ENCODE assay signal across 1 cellular context in genomic region chr1:154982897-154983648, GRCh38.
TF ChIP-seq lines count a peak whose summit lies in the region.

Gene FLAD1, plus strand, starts transcription at chr1:154983344. Its CDS starts 351 bp downstream, at chr1:154983695.

TF ChIP-seq in HepG2, 621 proteins besides CTCF, POLR2A, EP300 and RAD21 (continued from another document and continues in another):
- TF ChIP-seq DZIP1 (CRISPR knock-in tag; IDR thresholded peaks at IDR 0.05) (no peak), RARA (CRISPR knock-in tag; IDR thresholded peaks at IDR 0.05) (no peak), ZSCAN9 (CRISPR knock-in tag; IDR thresholded peaks at IDR 0.05; ENCODE audit: borderline replicate concordance) (peak; percentile 29; the same call in 1 of the 2 replicates), NR3C1 (CRISPR knock-in tag; IDR thresholded peaks at IDR 0.05) (no peak), HNF1B (CRISPR knock-in tag; IDR thresholded peaks at IDR 0.05) (peak; percentile 72; the same call in 1 of the 2 replicates), HMGXB3 (CRISPR knock-in tag; IDR thresholded peaks at IDR 0.05; ENCODE audit: borderline replicate concordance) (peak; percentile 44; the same call in 1 of the 2 replicates), ZNF468 (CRISPR knock-in tag; IDR thresholded peaks at IDR 0.05) (no peak), ZNF331 (CRISPR knock-in tag; IDR thresholded peaks at IDR 0.05) (peak; percentile 26; the same call in 1 of the 2 replicates), ZNF44 (CRISPR knock-in tag; IDR thresholded peaks at IDR 0.05) (peak; percentile 75; the same call in 1 of the 2 replicates), KDM5A (IDR thresholded peaks at IDR 0.05; ENCODE audit: borderline replicate concordance, low read length) (peak; percentile 76; the same call in 1 of the 2 replicates), YEATS2 (CRISPR knock-in tag; IDR thresholded peaks at IDR 0.05; ENCODE audit: borderline replicate concordance) (peak; percentile 97), SALL1 (CRISPR knock-in tag; IDR thresholded peaks at IDR 0.05) (peak; percentile 66; the same call in 1 of the 2 replicates), HIVEP1 (CRISPR knock-in tag; IDR thresholded peaks at IDR 0.05) (0 out of 2 replicates have a peak, but pooled peaks have one; percentile 41), ZNF205 (CRISPR knock-in tag; IDR thresholded peaks at IDR 0.05) (peak; percentile 38; the same call in 1 of the 2 replicates), MYC (CRISPR knock-in tag; IDR thresholded peaks at IDR 0.05; ENCODE audit: borderline replicate concordance) (peak; percentile 87; the same call in 1 of the 2 replicates), PHF8 (CRISPR knock-in tag; IDR thresholded peaks at IDR 0.05) (peak; percentile 58), SAP130 (CRISPR knock-in tag; IDR thresholded peaks at IDR 0.05; ENCODE audit: low read depth) (peak; percentile 99), FOXC1 (CRISPR knock-in tag; IDR thresholded peaks at IDR 0.05; ENCODE audit: borderline replicate concordance) (no peak), CREM (IDR thresholded peaks at IDR 0.05) (peak; percentile 80), CREM (CRISPR knock-in tag; IDR thresholded peaks at IDR 0.05) (no peak), POGZ (CRISPR knock-in tag; IDR thresholded peaks at IDR 0.05) (peak; percentile 55; the same call in 1 of the 2 replicates), ZSCAN21 (CRISPR knock-in tag; IDR thresholded peaks at IDR 0.05; ENCODE audit: borderline replicate concordance) (0 out of 2 replicates have a peak, but pooled peaks have one; percentile 17), GRHL1 (CRISPR knock-in tag; conservative IDR thresholded peaks at IDR 0.05) (no peak), E2F5 (CRISPR knock-in tag; conservative IDR thresholded peaks at IDR 0.05) (peak; percentile 89), TSC22D2 (CRISPR knock-in tag; IDR thresholded peaks at IDR 0.05; ENCODE audit: borderline replicate concordance) (no peak), DDIT3 (CRISPR knock-in tag; IDR thresholded peaks at IDR 0.05) (no peak), NFYC (CRISPR knock-in tag; IDR thresholded peaks at IDR 0.05) (peak; percentile 100), BORCS8-MEF2B (CRISPR knock-in tag; IDR thresholded peaks at IDR 0.05) (peak; percentile 86), ZNF326 (CRISPR knock-in tag; IDR thresholded peaks at IDR 0.05; ENCODE audit: borderline replicate concordance) (no peak), HDAC2 (CRISPR knock-in tag; IDR thresholded peaks at IDR 0.05) (peak; percentile 77; the same call in 1 of the 2 replicates), SOX5 (CRISPR knock-in tag; IDR thresholded peaks at IDR 0.05; ENCODE audit: borderline replicate concordance) (peak; percentile 39; the same call in 1 of the 2 replicates), ARID4A (CRISPR knock-in tag; IDR thresholded peaks at IDR 0.05; ENCODE audit: borderline replicate concordance) (peak; percentile 92), ZNF354B (CRISPR knock-in tag; IDR thresholded peaks at IDR 0.05) (0 out of 2 replicates have a peak, but pooled peaks have one; percentile 44), PHF21A (CRISPR knock-in tag; IDR thresholded peaks at IDR 0.05) (peak; percentile 71), FOXK2 (IDR thresholded peaks at IDR 0.05) (peak; percentile 41; the same call in 1 of the 2 replicates), ZBTB7B (CRISPR knock-in tag; IDR thresholded peaks at IDR 0.05) (0 out of 2 replicates have a peak, but pooled peaks have one; percentile 31), CREB1 (IDR thresholded peaks at IDR 0.05) (peak; percentile 81), CREB1 (CRISPR knock-in tag; IDR thresholded peaks at IDR 0.05) (peak; percentile 93), HNF4G (IDR thresholded peaks at IDR 0.05; ENCODE audit: borderline replicate concordance, low read depth, low read length) (peak; percentile 4; the same call in 1 of the 2 replicates), HNF4G (CRISPR knock-in tag; IDR thresholded peaks at IDR 0.05; ENCODE audit: borderline replicate concordance, low read depth) (no peak), SIN3A (IDR thresholded peaks at IDR 0.05; ENCODE audit: borderline replicate concordance, low read depth, low read length) (peak; percentile 90; the same call in 1 of the 2 replicates), ZNF703 (CRISPR knock-in tag; IDR thresholded peaks at IDR 0.05; ENCODE audit: borderline replicate concordance) (no peak), CHD2 (IDR thresholded peaks at IDR 0.05; ENCODE audit: low read depth, low read length) (peak; percentile 74; the same call in 1 of the 2 replicates), ATF3 (CRISPR knock-in tag; IDR thresholded peaks at IDR 0.05) (no peak), MXD3 (CRISPR knock-in tag; IDR thresholded peaks at IDR 0.05) (peak; percentile 39; the same call in 1 of the 2 replicates), SOX6 (IDR thresholded peaks at IDR 0.05) (no peak), SOX6 (CRISPR knock-in tag; IDR thresholded peaks at IDR 0.05) (peak; percentile 75), GATAD1 (CRISPR knock-in tag; IDR thresholded peaks at IDR 0.05) (peak; percentile 94), HOXA5 (CRISPR knock-in tag; IDR thresholded peaks at IDR 0.05) (peak; percentile 34; the same call in 1 of the 2 replicates), TBX2 (CRISPR knock-in tag; IDR thresholded peaks at IDR 0.05; ENCODE audit: borderline replicate concordance) (peak; percentile 39; the same call in 1 of the 2 replicates)
